ENCODE assay signal across 24 cellular contexts in genomic region chr20:20791664-20792568, GRCh38.
"Had no signal": no experiment of that assay in that cellular context is flagged by ENCODE, and none has a peak within 500 bp of the region (broad histone marks: within the 10 kb centered on the region; RNA-seq: fewer than 3 reads in every experiment).

No MANE protein-coding gene starts in this region.

- H3K4me1 Mint-ChIP-seq: activated B cell treated with CpG ODN at 0.5 μM for 24 hours had no signal

- H3K27me3 Mint-ChIP-seq: activated CD4-positive, alpha-beta memory T cell treated with anti-CD3 and anti-CD28 coated beads for 36 hours had no signal

- H3K4me3 ChIP-seq: coronary artery, esophagus squamous epithelium, heart left ventricle, lower lobe of right lung, spleen, thoracic aorta, upper lobe of left lung had no signal

- H3K4me1 ChIP-seq: lower lobe of right lung had no signal

- ATAC-seq: heart left ventricle, left colon, lower lobe of right lung had no signal

- H3K27ac ChIP-seq: coronary artery, esophagus squamous epithelium, heart left ventricle, lower lobe of right lung, spleen, thoracic aorta, upper lobe of left lung had no signal

- H3K36me3 ChIP-seq: esophagus squamous epithelium, heart left ventricle, lower lobe of right lung, spleen, thoracic aorta, upper lobe of left lung had no signal

- H3K27ac Mint-ChIP-seq: activated B cell treated with CpG ODN at 0.5 μM for 24 hours; activated CD4-positive, alpha-beta memory T cell treated with anti-CD3 and anti-CD28 coated beads for 36 hours; activated naive CD4-positive, alpha-beta T cell treated with anti-CD3 and anti-CD28 coated beads for 36 hours; T-helper 1 cell treated with Interleukin-12 subunit alpha and Interleukin-12 subunit beta and Interleukin-4 antibody, amounts not matched to agents 30 μg/mL and 1 μg/mL, for 36 hours had no signal

- H3K4me3 Mint-ChIP-seq: activated B cell treated with CpG ODN at 0.5 μM for 24 hours; activated CD4-positive, alpha-beta memory T cell treated with anti-CD3 and anti-CD28 coated beads for 36 hours; activated naive CD4-positive, alpha-beta T cell treated with anti-CD3 and anti-CD28 coated beads for 36 hours; naive B cell; T-helper 1 cell treated with Interleukin-12 subunit alpha and Interleukin-12 subunit beta and Interleukin-4 antibody, amounts not matched to agents 30 μg/mL and 1 μg/mL, for 36 hours had no signal

- H3K9me3 ChIP-seq: esophagus squamous epithelium, lower lobe of right lung, thoracic aorta, upper lobe of left lung had no signal

- DNase-seq: activated B cell treated with CpG ODN at 0.5 μM for 24 hours; activated CD4-positive, alpha-beta memory T cell treated with anti-CD3 and anti-CD28 coated beads for 36 hours; activated CD4-positive, alpha-beta T cell treated with anti-CD3 and anti-CD28 coated beads for 4 hours; activated naive CD4-positive, alpha-beta T cell treated with anti-CD3 and anti-CD28 coated beads for 36 hours; activated T-cell treated with anti-CD3 and anti-CD28 coated beads, Interleukin-2, amount 50 U/mL, for 48 hours; amygdala; cerebellar nuclear complex; esophagus squamous epithelium; heart left ventricle; islet precursor cell; left colon; lower lobe of right lung; naive B cell; occipital lobe; posterior cingulate gyrus; retina; spleen; stimulated activated CD4-positive, alpha-beta T cell treated with anti-CD3 and anti-CD28 coated beads, Interleukin-4, amount 100 ng/mL, for 1 hour; stimulated activated naive CD4-positive, alpha-beta T cell treated with Interleukin-2 at 50 U/mL for 16 hours; T1000; upper lobe of left lung had no signal

- H3K27me3 ChIP-seq: heart left ventricle, upper lobe of left lung had no signal

- H3K36me3 Mint-ChIP-seq: activated CD4-positive, alpha-beta memory T cell treated with anti-CD3 and anti-CD28 coated beads for 36 hours had no signal
